Comparison of ENCODE assay signal across 14 cellular contexts in genomic region chr2:236663267-236663666, GRCh38.
A peak's percentile ranks its signal among the peaks of the same experiment; 100 is the strongest.
DNase-seq lines count a peak whose midpoint lies in the region; TF ChIP-seq lines count a peak whose summit lies in the region.
"Had no signal": no experiment of that assay in that cellular context is flagged by ENCODE, and none has a peak within 500 bp of the region (broad histone marks: within the 10 kb centered on the region; RNA-seq: fewer than 3 reads in every experiment).

No MANE protein-coding gene starts in this region.

- H3K36me3 ChIP-seq in Peyer's patch (no peaks in the 10 kb centered on the region), muscle layer of colon (ENCODE audit: insufficient read depth, low read length) (no peaks in the 10 kb centered on the region), tibial artery (no peaks in the 10 kb centered on the region)
- H3K36me3 ChIP-seq: lower lobe of right lung had no signal

- no peaks in the 10 kb centered on the region for H3K4me1 ChIP-seq in Peyer's patch
- H3K4me1 ChIP-seq in muscle layer of colon (ENCODE audit: insufficient read depth, low read length) = peaks cover 48% of the 10 kb centered on the region
- peaks cover 0 to 42% (median 33%) of the 10 kb centered on the region in 4 donors for H3K4me1 ChIP-seq in tibial artery
- H3K4me1 ChIP-seq: Caco-2 had no signal

- TF ChIP-seq POLR2A in Peyer's patch (IDR thresholded peaks at IDR 0.05) = no peak

- H3K9ac ChIP-seq in muscle layer of colon (ENCODE audit: low read length) = no peak overlapping the region

- intact Hi-C loops in tibial artery (cut with DNase I; ENCODE audit: low total_unique reads) = no loop called here

- H3K9me3 ChIP-seq in Peyer's patch = no peaks in the 10 kb centered on the region
- H3K9me3 ChIP-seq in muscle layer of colon (ENCODE audit: low read length) = no peaks in the 10 kb centered on the region
- H3K9me3 ChIP-seq in tibial artery = peaks cover 0 to 9% (median 0%) of the 10 kb centered on the region in 3 donors
- H3K9me3 ChIP-seq: Caco-2, lower lobe of right lung had no signal

- no peak for TF ChIP-seq CTCF in Peyer's patch (IDR thresholded peaks at IDR 0.05)
- TF ChIP-seq CTCF in tibial artery (IDR thresholded peaks at IDR 0.05) = no peak

- H3K27ac ChIP-seq in Peyer's patch = peak overlapping the region; percentile 17 to 64 (median 52)
- peak overlapping the region; percentile 47 for H3K27ac ChIP-seq in muscle layer of colon (ENCODE audit: low read depth, low read length)
- peak overlapping the region; percentile 56 to 71 for H3K27ac ChIP-seq in tibial artery

- no peak overlapping the region for H3K4me3 ChIP-seq in Peyer's patch
- H3K4me3 ChIP-seq in muscle layer of colon (ENCODE audit: low read depth in 1 of 2, low read length in 2 of 2) = no peak overlapping the region
- H3K4me3 ChIP-seq in tibial artery = no peak overlapping the region
- H3K4me3 ChIP-seq: lower lobe of right lung had no signal

- DNase-seq in Peyer's patch (peak in 2 of 3 donors; percentile 16 to 65), fibroblast of gingiva (ENCODE audit: low read depth) (peak; percentile 36), tibial artery (peak; percentile 76 to 83), 8988T (no peak)
- no peak for DNase-seq in activated T-cell treated with anti-CD3 and anti-CD28 coated beads, Interleukin-2, amount 50 U/mL, for 1 hour
- DNase-seq in activated CD4-positive, alpha-beta T cell treated with anti-CD3 and anti-CD28 coated beads for 48 hours = no peak
- no peak for DNase-seq in NK-92 treated with Interleukin-12 subunit alpha and Interleukin-12 subunit beta, amount 100 ng/mL, for 24 hours (lab: John Stamatoyannopoulos, UW)
- DNase-seq: activated CD4-positive, alpha-beta memory T cell treated with anti-CD3 and anti-CD28 coated beads for 36 hours; Caco-2; lower lobe of right lung; MM.1S; NCI-H2171; stimulated activated naive CD8-positive, alpha-beta T cell treated with anti-CD3 and anti-CD28 coated beads, Interleukin-15, amount 100 ng/mL, for 72 hours had no signal

- H3K27me3 ChIP-seq in Peyer's patch (no peaks in the 10 kb centered on the region), muscle layer of colon (ENCODE audit: control insufficient read depth in 1 of 2, insufficient read depth in 2 of 2, low read length in 2 of 2) (no peaks in the 10 kb centered on the region), tibial artery (no peaks in the 10 kb centered on the region)

Comparison
In these comparisons a context has a peak if more than half of its experiments do, and no peak if none do; other contexts are left out.
1. DNase-seq: peak in Peyer's patch (2 of 3), fibroblast of gingiva (single experiment) and tibial artery (2 of 2); none in activated T-cell treated with anti-CD3 and anti-CD28 coated beads, Interleukin-2, amount 50 U/mL, for 1 hour (single experiment), activated CD4-positive, alpha-beta T cell treated with anti-CD3 and anti-CD28 coated beads for 48 hours (single experiment), NK-92 treated with Interleukin-12 subunit alpha and Interleukin-12 subunit beta, amount 100 ng/mL, for 24 hours (single experiment) and 8988T (single experiment).
2. Peak in every context shown above with its lines, with median percentiles within 50 percentile points of each other: H3K27ac ChIP-seq.